3 cellular contexts compared by ENCODE assay signal in genomic region chr4:89836897-89837384, GRCh38.
TF ChIP-seq lines count a peak whose summit lies in the region.

SNCA (minus strand) TSS chr4:89837161; CDS start chr4:89835667, 1,494 bp downstream.

TF ChIP-seq in liver, 16 proteins besides CTCF, POLR2A, EP300 and RAD21:
- TF ChIP-seq ZBTB33 (IDR thresholded peaks at IDR 0.05) = no peak
- no peak for TF ChIP-seq MAX (IDR thresholded peaks at IDR 0.05)
- no peak for TF ChIP-seq GABPA (IDR thresholded peaks at IDR 0.05 in 1 of 2, conservative IDR thresholded peaks at IDR 0.05 in 1 of 2)
- TF ChIP-seq HNF4G (IDR thresholded peaks at IDR 0.05) = no peak
- TF ChIP-seq FOXA2 (IDR thresholded peaks at IDR 0.05) = no peak
- TF ChIP-seq EGR1 (IDR thresholded peaks at IDR 0.05; ENCODE audit: low read depth in 2 of 2) = no peak
- no peak for TF ChIP-seq NR2F2 (IDR thresholded peaks at IDR 0.05)
- TF ChIP-seq YY1 (IDR thresholded peaks at IDR 0.05) = no peak

TF ChIP-seq in HepG2, 621 proteins besides CTCF, POLR2A, EP300 and RAD21:
- no peak for TF ChIP-seq GTF3A (CRISPR knock-in tag; conservative IDR thresholded peaks at IDR 0.05)
- no peak for TF ChIP-seq RFX1 (IDR thresholded peaks at IDR 0.05)
- no peak for TF ChIP-seq ZNF160 (CRISPR knock-in tag; IDR thresholded peaks at IDR 0.05)
- TF ChIP-seq SRY (CRISPR knock-in tag; IDR thresholded peaks at IDR 0.05) = no peak
- no peak for TF ChIP-seq STAT6 (CRISPR knock-in tag; IDR thresholded peaks at IDR 0.05; ENCODE audit: borderline replicate concordance)
- no peak for TF ChIP-seq PCBP2 (optimal IDR thresholded peaks at IDR 0.05; ENCODE audit: low read depth, low read length, poor library complexity, severe bottlenecking)
- TF ChIP-seq SMARCC2 (IDR thresholded peaks at IDR 0.05) = no peak
- no peak for TF ChIP-seq ZKSCAN8 (CRISPR knock-in tag; IDR thresholded peaks at IDR 0.05; ENCODE audit: borderline replicate concordance)

TF ChIP-seq in endothelial cell of umbilical vein, 7 proteins besides CTCF, POLR2A, EP300 and RAD21:
- TF ChIP-seq GATA2 (IDR thresholded peaks at IDR 0.05; ENCODE audit: insufficient read depth, insufficient read length, low read depth, low read length) (no peak), MAX (IDR thresholded peaks at IDR 0.05; ENCODE audit: insufficient read depth, insufficient read length) (peak; percentile 3), MYC (IDR thresholded peaks at IDR 0.05; ENCODE audit: low read depth, low read length) (no peak), EZH2 (IDR thresholded peaks at IDR 0.05; ENCODE audit: borderline replicate concordance, low read depth, low read length, severe bottlenecking) (no peak), POLR2AphosphoS5 (IDR thresholded peaks at IDR 0.05; ENCODE audit: insufficient read depth, low read depth, low read length) (peak; percentile 80), JUN (IDR thresholded peaks at IDR 0.05; ENCODE audit: borderline replicate concordance, insufficient read depth, insufficient read length, low read depth) (no peak), FOS (IDR thresholded peaks at IDR 0.05; ENCODE audit: borderline replicate concordance, insufficient read depth, low read length) (no peak)
